Comparison of ENCODE assay signal across 22 cellular contexts in genomic region chr6:40369028-40369427, GRCh38.
DNase-seq lines count a peak whose midpoint lies in the region; ATAC-seq lines count a peak whose summit lies in the region.
"Had no signal": no experiment of that assay in that cellular context is flagged by ENCODE, and none has a peak within 500 bp of the region (broad histone marks: within the 10 kb centered on the region; RNA-seq: fewer than 3 reads in every experiment).

No MANE protein-coding gene starts in this region.

- DNase-seq in activated CD4-positive, alpha-beta T cell treated with anti-CD3 and anti-CD28 coated beads, Interleukin-2, amount 10 ng/mL, durations not matched to agents 7 days and 5 days = no peak
- DNase-seq in activated CD4-positive, alpha-beta T cell treated with anti-CD3 and anti-CD28 coated beads for 1 hour = no peak
- DNase-seq in NCI-H345 (lab: John Stamatoyannopoulos, UW) (peak; percentile 24), NCI-H748 treated with DMSO at 0.1 percent for 48 hours (lab: John Stamatoyannopoulos, UW) (no peak), NCI-H187 (lab: John Stamatoyannopoulos, UW) (no peak)
- DNase-seq: AML-193; CD4-positive, alpha-beta T cell; DMS53; HCEC 1CT; KBM-7; MV-4-11; NCI-H1105; NCI-H1436 treated with DMSO at 0.1 percent for 48 hours; NCI-H1930; NCI-H2171; NCI-H226; NCI-H526; Right ventricle myocardium superior; RPMI8226 had no signal

- H3K27me3 Mint-ChIP-seq in activated CD4-positive, alpha-beta T cell treated with anti-CD3 and anti-CD28 coated beads, Interleukin-2, amount 10 ng/mL, durations not matched to agents 7 days and 5 days = peaks cover 8% of the 10 kb centered on the region
- H3K27me3 Mint-ChIP-seq: CD4-positive, alpha-beta T cell had no signal

- peaks cover 44% of the 10 kb centered on the region for H3K36me3 Mint-ChIP-seq in activated CD4-positive, alpha-beta T cell treated with anti-CD3 and anti-CD28 coated beads, Interleukin-2, amount 10 ng/mL, durations not matched to agents 7 days and 5 days (ENCODE audit: low read depth)

- ATAC-seq in esophagus mucosa (peak; percentile 57), GM18861 (IDR thresholded peaks at IDR 0.05; ENCODE audit: unreplicated experiment) (no peak)
- ATAC-seq: A549 had no signal

- peaks cover 39% of the 10 kb centered on the region for H3K9me3 Mint-ChIP-seq in activated CD4-positive, alpha-beta T cell treated with anti-CD3 and anti-CD28 coated beads, Interleukin-2, amount 10 ng/mL, durations not matched to agents 7 days and 5 days

- H3K27ac Mint-ChIP-seq in activated CD4-positive, alpha-beta T cell treated with anti-CD3 and anti-CD28 coated beads, Interleukin-2, amount 10 ng/mL, durations not matched to agents 7 days and 5 days = peak overlapping the region; percentile 4
- H3K27ac Mint-ChIP-seq: CD4-positive, alpha-beta T cell had no signal

- POLR2A ChIA-PET in activated CD4-positive, alpha-beta T cell treated with anti-CD3 and anti-CD28 coated beads, Interleukin-2, amount 10 ng/mL, durations not matched to agents 7 days and 5 days (lab: Charles Lee) = no interaction called here

- H3K4me3 Mint-ChIP-seq in activated CD4-positive, alpha-beta T cell treated with anti-CD3 and anti-CD28 coated beads, Interleukin-2, amount 10 ng/mL, durations not matched to agents 7 days and 5 days = no peak overlapping the region
- H3K4me3 Mint-ChIP-seq: CD4-positive, alpha-beta T cell had no signal

- CTCF ChIA-PET in activated CD4-positive, alpha-beta T cell treated with anti-CD3 and anti-CD28 coated beads, Interleukin-2, amount 10 ng/mL, durations not matched to agents 7 days and 5 days (lab: Charles Lee) = interaction anchor here (1.6 kb wide), 1 partner anchor 11 kb away, joined by 3 read pairs; no protein-coding TSS in a partner anchor

- peaks cover 44% of the 10 kb centered on the region for H3K4me1 Mint-ChIP-seq in activated CD4-positive, alpha-beta T cell treated with anti-CD3 and anti-CD28 coated beads, Interleukin-2, amount 10 ng/mL, durations not matched to agents 7 days and 5 days
